ENCODE assay signal across 8 cellular contexts in the genomic region with DNA sequence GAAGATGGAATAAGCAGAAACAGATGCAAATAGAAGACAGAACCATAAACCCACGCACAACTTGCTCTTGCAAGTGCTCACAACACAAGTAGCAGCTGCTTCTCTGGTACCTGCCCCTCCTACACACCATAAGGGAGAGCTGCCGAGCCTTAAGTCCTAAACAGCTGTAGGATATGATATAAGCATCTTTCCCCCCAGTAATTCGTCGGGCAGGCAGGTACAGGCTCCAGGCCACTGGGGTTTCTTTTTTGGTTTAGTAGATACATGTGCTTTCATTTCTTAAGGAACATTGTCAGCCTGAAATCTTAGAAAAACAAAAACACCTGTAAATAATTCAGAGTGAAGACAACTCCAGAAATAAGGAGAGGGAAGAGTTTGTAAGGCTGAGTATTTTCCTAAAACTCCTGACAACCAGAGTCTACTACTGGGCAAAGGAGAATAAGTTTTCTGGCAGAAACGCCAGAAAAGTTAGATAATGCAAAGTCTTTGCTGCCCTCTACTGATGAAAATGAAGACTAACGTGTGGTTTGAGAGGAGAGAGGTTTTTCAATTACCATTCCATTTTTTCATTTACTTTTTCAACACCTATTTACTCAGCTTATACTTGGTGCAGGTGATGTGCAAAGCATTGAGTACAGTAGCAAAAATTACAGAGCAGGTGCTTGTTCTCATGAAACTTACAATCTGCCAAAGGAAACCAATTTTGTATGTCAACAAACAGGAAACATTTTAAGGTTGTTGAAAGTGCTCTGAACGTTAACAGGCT. TPM values are rescaled to one million over a fixed set of nuclear protein-coding genes. Genes with fewer than 3 reads are reported as not detected.
A peak's percentile ranks its signal among the peaks of the same experiment; 100 is the strongest.
DNase-seq lines count a peak whose midpoint lies in the region; ATAC-seq and TF ChIP-seq lines count a peak whose summit lies in the region.

No MANE protein-coding gene starts in this region.

- intact Hi-C loops in lower lobe of right lung (cut with DNase I): loop anchor here (5.0 kb wide), 1 partner anchor 135 kb away; no protein-coding TSS in a partner anchor

- peaks cover 33% of the 10 kb centered on the region for H3K27me3 Mint-ChIP-seq in chondrocyte (ENCODE audit: low read depth)

- no peaks in the 10 kb centered on the region for H3K9me3 ChIP-seq in lower lobe of right lung

- ATAC-seq in GM18505 (IDR thresholded peaks at IDR 0.05; ENCODE audit: unreplicated experiment) (peak; percentile 52), HG03354 (IDR thresholded peaks at IDR 0.05; ENCODE audit: poor library complexity, severe bottlenecking, unreplicated experiment) (peak; percentile 84), lower lobe of right lung (peak; percentile 61 to 67)

- DNase-seq in AML-193 (lab: John Stamatoyannopoulos, UW) (peak; percentile 57 to 61), NOMO-1 treated with DMSO at 0.1 percent for 48 hours (lab: John Stamatoyannopoulos, UW; ENCODE audit: unreplicated experiment) (peak; percentile 63), chondrocyte (ENCODE audit: low spot score) (no peak), lower lobe of right lung (no peak), ecto neural progenitor cell (ENCODE audit: low spot score) (no peak), activated T-cell treated with anti-CD3 and anti-CD28 coated beads for 4 hours (no peak)

- H3K27ac Mint-ChIP-seq in chondrocyte (ENCODE audit: unreplicated experiment): no peak overlapping the region

- no peak overlapping the region for H3K4me3 Mint-ChIP-seq in chondrocyte (ENCODE audit: unreplicated experiment)

- no peak overlapping the region for H3K27ac ChIP-seq in lower lobe of right lung

- no peak for TF ChIP-seq POLR2A in GM18505 (IDR thresholded peaks at IDR 0.05; ENCODE audit: borderline replicate concordance, extremely low read depth, insufficient read depth, insufficient read length)

- peaks cover 3% of the 10 kb centered on the region for H3K4me1 Mint-ChIP-seq in chondrocyte (ENCODE audit: low read depth)

- TF ChIP-seq CTCF in chondrocyte (IDR thresholded peaks at IDR 0.05) (peak; percentile 90), lower lobe of right lung (IDR thresholded peaks at IDR 0.05) (peak; percentile 62)

- peaks cover 4% of the 10 kb centered on the region for H3K27me3 ChIP-seq in lower lobe of right lung (ENCODE audit: low read depth)

- H3K4me1 ChIP-seq in lower lobe of right lung: no peaks in the 10 kb centered on the region

- no peak overlapping the region for H3K4me3 ChIP-seq in lower lobe of right lung

- no peaks in the 10 kb centered on the region for H3K36me3 ChIP-seq in lower lobe of right lung

- peaks cover 1% of the 10 kb centered on the region for H3K36me3 Mint-ChIP-seq in chondrocyte (ENCODE audit: low read depth)

- H3K9me3 Mint-ChIP-seq in chondrocyte (ENCODE audit: low read depth): no peaks in the 10 kb centered on the region

RNA-seq across cellular contexts. Expression of a gene that starts 20.1 kb away (rescaled TPM):
- total RNA-seq in chondrocyte (38.9 to 50.2 TPM (median 40.5 TPM) in 3 replicates), lower lobe of right lung (36.4 TPM)

Comparison
In these comparisons a context has a peak if more than half of its experiments do, and no peak if none do; other contexts are left out.
1. DNase-seq: peak in AML-193 (2 of 2) and NOMO-1 treated with DMSO at 0.1 percent for 48 hours (single experiment); none in chondrocyte (single experiment), lower lobe of right lung (single experiment), ecto neural progenitor cell (single experiment) and activated T-cell treated with anti-CD3 and anti-CD28 coated beads for 4 hours (single experiment).
2. Peak in every context shown above with its lines, with median percentiles within 50 percentile points of each other: ATAC-seq.